8 cellular contexts compared by ENCODE assay signal in the genomic region with DNA sequence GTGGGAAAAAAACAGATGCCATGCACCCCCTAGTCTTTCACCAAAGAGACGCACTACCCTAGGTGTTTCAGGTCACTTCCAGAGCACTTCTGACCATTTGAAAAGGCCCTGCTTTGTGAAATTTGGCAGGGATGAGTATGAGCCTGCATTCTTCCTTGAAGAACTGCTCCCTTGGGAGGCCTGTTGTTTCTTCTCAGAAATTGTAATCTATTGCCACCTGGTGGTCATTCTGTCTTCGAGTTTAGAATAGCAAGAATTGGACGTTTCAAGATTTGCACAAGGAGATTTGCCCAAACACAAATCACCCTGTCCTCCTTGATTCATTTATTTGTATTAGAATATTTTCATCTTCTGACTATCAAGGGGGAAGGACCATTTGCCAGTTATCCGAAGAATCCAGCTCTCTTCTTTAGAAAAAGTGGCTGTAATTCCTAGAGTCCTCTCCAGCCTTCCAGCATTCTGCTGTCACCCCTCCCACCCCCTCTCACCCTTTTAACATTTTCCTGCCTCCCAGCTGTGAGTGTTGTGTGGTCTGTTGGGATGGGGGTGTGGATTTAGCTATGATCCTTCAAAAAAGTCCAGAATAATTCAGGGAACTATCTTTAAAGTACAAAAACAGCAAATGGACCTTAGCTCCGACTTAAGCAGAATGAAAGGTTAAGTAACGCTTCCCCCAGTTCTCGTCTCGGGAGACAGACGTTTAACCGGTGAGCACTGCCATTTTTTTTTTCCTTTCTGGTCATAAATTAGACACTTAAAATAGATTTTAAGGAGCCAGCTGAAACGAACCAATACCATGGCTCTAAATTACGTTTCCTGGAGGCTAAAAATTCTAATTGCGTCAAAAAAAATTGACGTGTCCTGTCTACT. TPM values are rescaled to one million over a fixed set of nuclear protein-coding genes. Genes with fewer than 3 reads are reported as not detected.
DNase-seq lines count a peak whose midpoint lies in the region; ATAC-seq lines count a peak whose summit lies in the region.

No MANE protein-coding gene starts in this region.

- peak overlapping the region in 1 of 10 donors; percentile 18 for H3K4me3 Mint-ChIP-seq in naive thymus-derived CD4-positive, alpha-beta T cell

- H3K4me1 ChIP-seq in naive thymus-derived CD4-positive, alpha-beta T cell (ENCODE audit: control insufficient read depth in 2 of 2, insufficient read depth in 2 of 2, low read length in 2 of 2): peaks cover 24 to 26% of the 10 kb centered on the region in 2 donors

- DNase-seq in Right ventricle myocardium inferior (ENCODE audit: missing footprints): no peak
- no peak for DNase-seq in cardiac septum (ENCODE audit: low spot score)
- peak; percentile 77 for DNase-seq in NCI-H1092 treated with DMSO at 0.1 percent for 48 hours (lab: John Stamatoyannopoulos, UW)
- peak; percentile 72 for DNase-seq in SKM-1 treated with dmso at 0.1 percent for 144 hours (lab: John Stamatoyannopoulos, UW; ENCODE audit: unreplicated experiment)
- peak; percentile 90 for DNase-seq in fibroblast of gingiva (ENCODE audit: low read depth)
- peak in 5 of 9 donors; percentile 45 to 57 (median 55) for DNase-seq in naive thymus-derived CD4-positive, alpha-beta T cell

- H3K4me3 ChIP-seq in naive thymus-derived CD4-positive, alpha-beta T cell (ENCODE audit: low read length): no peak overlapping the region

- H3K36me3 ChIP-seq in naive thymus-derived CD4-positive, alpha-beta T cell (ENCODE audit: control insufficient read depth in 2 of 3, insufficient read depth in 3 of 3, low read length in 3 of 3): no peaks in the 10 kb centered on the region

- no peaks in the 10 kb centered on the region for H3K9me3 ChIP-seq in naive thymus-derived CD4-positive, alpha-beta T cell (ENCODE audit: control insufficient read depth in 2 of 3, low read length in 3 of 3)

- no peaks in the 10 kb centered on the region for H3K9me3 Mint-ChIP-seq in naive thymus-derived CD4-positive, alpha-beta T cell

- POLR2A ChIA-PET in naive thymus-derived CD4-positive, alpha-beta T cell (lab: Charles Lee): no interaction called here

- ATAC-seq in Right ventricle myocardium inferior (peak; percentile 62), HG03139 (IDR thresholded peaks at IDR 0.05; ENCODE audit: unreplicated experiment) (no peak), GM19455 (IDR thresholded peaks at IDR 0.05; ENCODE audit: unreplicated experiment) (no peak)
- no peak for ATAC-seq in naive thymus-derived CD4-positive, alpha-beta T cell

- H3K27ac Mint-ChIP-seq in naive thymus-derived CD4-positive, alpha-beta T cell: peak overlapping the region in 1 of 9 donors; percentile 73

- intact Hi-C loops in Right ventricle myocardium inferior (cut with DNase I) (loop anchor here (2.0 to 5.0 kb wide), 5 partner anchors 96 to 581 kb away; partner anchors contain the start of gene SP5), cardiac septum (cut with DNase I) (loop anchor here (1.0 to 10.0 kb wide), 4 partner anchors 96 to 578 kb away; partner anchors contain the start of gene SP5)
- intact Hi-C loops in naive thymus-derived CD4-positive, alpha-beta T cell (cut with micrococcal nuclease): loop anchor here (1.0 to 10.0 kb wide), 7 partner anchors 76 to 1358 kb away; no protein-coding TSS in a partner anchor

- CTCF ChIA-PET in naive thymus-derived CD4-positive, alpha-beta T cell (lab: Charles Lee): interaction anchor here (0.7 to 6.2 kb wide), 19 partner anchors 9 to 488 kb away, joined by 3 to 54 read pairs (median 3); no protein-coding TSS in a partner anchor

- peaks cover 39 to 72% (median 51%) of the 10 kb centered on the region in 5 donors for H3K27me3 Mint-ChIP-seq in naive thymus-derived CD4-positive, alpha-beta T cell

- H3K27me3 ChIP-seq in naive thymus-derived CD4-positive, alpha-beta T cell (ENCODE audit: control insufficient read depth in 2 of 2, insufficient read depth in 2 of 2, low read length in 2 of 2): peaks cover 23 to 30% of the 10 kb centered on the region in 2 donors

- H3K4me1 Mint-ChIP-seq in naive thymus-derived CD4-positive, alpha-beta T cell: peaks cover 16 to 51% (median 36%) of the 10 kb centered on the region in 7 donors

- no peaks in the 10 kb centered on the region for H3K36me3 Mint-ChIP-seq in naive thymus-derived CD4-positive, alpha-beta T cell

- H3K27ac ChIP-seq in naive thymus-derived CD4-positive, alpha-beta T cell (ENCODE audit: low read depth, low read length): no peak overlapping the region

RNA-seq across cellular contexts. Expression of gene GAD1, which starts 3.7 kb away (rescaled TPM):
- total RNA-seq in Right ventricle myocardium inferior (not detected), cardiac septum (0.46 TPM)
- total RNA-seq in naive thymus-derived CD4-positive, alpha-beta T cell: 1 to 10 TPM in 1 of 5 experiments, not detected in 4; 3.6 TPM
- not detected for polyA plus RNA-seq in naive thymus-derived CD4-positive, alpha-beta T cell

RNA-seq across cellular contexts. Expression of gene ERICH2, which starts 42.8 kb away (rescaled TPM):
- total RNA-seq in Right ventricle myocardium inferior (not detected), cardiac septum (1.7 TPM)
- not detected for total RNA-seq in naive thymus-derived CD4-positive, alpha-beta T cell
- polyA plus RNA-seq in naive thymus-derived CD4-positive, alpha-beta T cell: not detected

Comparison
In these comparisons a context has a peak if more than half of its experiments do, and no peak if none do; other contexts are left out.
1. DNase-seq: peak in NCI-H1092 treated with DMSO at 0.1 percent for 48 hours (single experiment), SKM-1 treated with dmso at 0.1 percent for 144 hours (single experiment), fibroblast of gingiva (single experiment) and naive thymus-derived CD4-positive, alpha-beta T cell (5 of 9); none in Right ventricle myocardium inferior (single experiment) and cardiac septum (single experiment).